15 cellular contexts compared by ENCODE assay signal in genomic region chr5:181104259-181104568, GRCh38. TPM values are rescaled to one million over a fixed set of nuclear protein-coding genes. Genes with fewer than 3 reads are reported as not detected.
A peak's percentile ranks its signal among the peaks of the same experiment; 100 is the strongest.
DNase-seq lines count a peak whose midpoint lies in the region; ATAC-seq, FAIRE-seq and TF ChIP-seq lines count a peak whose summit lies in the region.
"Not testable (repeated sequence)": the region's sequence is repeated elsewhere in the genome, so short reads cannot be mapped to it uniquely, and the experiment has no call there.
"Had no signal": no experiment of that assay in that cellular context is flagged by ENCODE, and none has a peak within 500 bp of the region (broad histone marks: within the 10 kb centered on the region; RNA-seq: fewer than 3 reads in every experiment).

No MANE protein-coding gene starts in this region.

- SMC1A ChIA-PET in GM12878 (lab: Charles Lee; ENCODE audit: uncharacterized antibody, unreplicated experiment) = not testable (repeated sequence)

- H3K9me3 Mint-ChIP-seq in H9; activated CD8-positive, alpha-beta memory T cell treated with anti-CD3 and anti-CD28 coated beads, Interleukin-2, amount 10 ng/mL, durations not matched to agents 7 days and 5 days (ENCODE audit: low read depth); glutamatergic neuron (ENCODE audit: unreplicated experiment); stimulated activated effector memory CD8-positive, alpha-beta T cell treated with anti-CD3 and anti-CD28 coated beads, Interleukin-12 subunit alpha, Interleukin-12 subunit beta, amount 100 ng/mL, for 72 hours: not testable (repeated sequence)

- not testable (repeated sequence) for H2AFZ ChIP-seq in H9 (ENCODE audit: low read length); GM12878 (ENCODE audit: control insufficient read depth, low read depth, low read length)

- in situ Hi-C loops in GM12878 (cut with MboI) = not testable (repeated sequence)

- peaks cover 24 to 29% of the 10 kb centered on the region in 2 experiments for H3K4me1 Mint-ChIP-seq in H9
- peaks cover 10% of the 10 kb centered on the region for H3K4me1 Mint-ChIP-seq in activated CD8-positive, alpha-beta memory T cell treated with anti-CD3 and anti-CD28 coated beads, Interleukin-2, amount 10 ng/mL, durations not matched to agents 7 days and 5 days
- H3K4me1 Mint-ChIP-seq in glutamatergic neuron (ENCODE audit: low read depth, unreplicated experiment) = peaks cover 11% of the 10 kb centered on the region
- peaks cover 14% of the 10 kb centered on the region for H3K4me1 Mint-ChIP-seq in stimulated activated effector memory CD8-positive, alpha-beta T cell treated with anti-CD3 and anti-CD28 coated beads, Interleukin-12 subunit alpha, Interleukin-12 subunit beta, amount 100 ng/mL, for 72 hours

- CTCF ChIA-PET in activated CD8-positive, alpha-beta memory T cell treated with anti-CD3 and anti-CD28 coated beads, Interleukin-2, amount 10 ng/mL, durations not matched to agents 7 days and 5 days (lab: Charles Lee); GM12878 (lab: Yijun Ruan, JAX): not testable (repeated sequence)

- POLR2A ChIA-PET in GM12878 (lab: Charles Lee) = not testable (repeated sequence)

- H3K9me3 ChIP-seq in BLaER1 treated with 17β-estradiol and CSF1 and Interleukin-3, amounts not matched to agents 10 nM and 100 nM (replicated peaks in 1 of 11) = peaks cover 0 to 13% (median 2%) of the 10 kb centered on the region in 11 experiments; a peak in 4 of 22 replicates
- not testable (repeated sequence) for H3K9me3 ChIP-seq in H9 (ENCODE audit: control insufficient read depth, low read depth, low read length); GM12878 (replicated peaks; ENCODE audit: control insufficient read depth, insufficient read depth, low read length)

- H3K27ac Mint-ChIP-seq in H9 = not testable (repeated sequence)
- H3K27ac Mint-ChIP-seq in activated CD8-positive, alpha-beta memory T cell treated with anti-CD3 and anti-CD28 coated beads, Interleukin-2, amount 10 ng/mL, durations not matched to agents 7 days and 5 days = peak overlapping the region; percentile 57
- H3K27ac Mint-ChIP-seq in glutamatergic neuron (ENCODE audit: unreplicated experiment) = peak overlapping the region; percentile 40
- H3K27ac Mint-ChIP-seq in stimulated activated effector memory CD8-positive, alpha-beta T cell treated with anti-CD3 and anti-CD28 coated beads, Interleukin-12 subunit alpha, Interleukin-12 subunit beta, amount 100 ng/mL, for 72 hours = peak overlapping the region; percentile 3

- WGBS in H9 (ENCODE audit: extremely low coverage, insufficient read length, low lambda C conversion rate) = no CpG with 5 or more reads among the region's 5 CpGs
- WGBS in GM12878 (ENCODE audit: insufficient coverage, insufficient replicate concordance, low lambda C conversion rate, missing lambda C conversion rate) = 28% methylated on average over 5 of the region's 5 CpGs
- no CpG with 5 or more reads among the region's 5 CpGs for WGBS in mesendoderm (ENCODE audit: extremely low coverage, insufficient coverage, low lambda C conversion rate)

- peak overlapping the region in 2 of 11 experiments; percentile 36 to 51; a peak in 2 of 22 replicates for H3K9ac ChIP-seq in BLaER1 treated with 17β-estradiol and CSF1 and Interleukin-3, amounts not matched to agents 10 nM and 100 nM
- H3K9ac ChIP-seq in H9 (ENCODE audit: extremely low read depth, insufficient read length, low read length); GM12878 (ENCODE audit: control insufficient read depth, insufficient read depth, low read length); mesendoderm (ENCODE audit: low read length): not testable (repeated sequence)

- H3K36me3 Mint-ChIP-seq in H9 (ENCODE audit: insufficient read depth in 1 of 3, low read depth in 3 of 3); activated CD8-positive, alpha-beta memory T cell treated with anti-CD3 and anti-CD28 coated beads, Interleukin-2, amount 10 ng/mL, durations not matched to agents 7 days and 5 days; glutamatergic neuron (ENCODE audit: unreplicated experiment); stimulated activated effector memory CD8-positive, alpha-beta T cell treated with anti-CD3 and anti-CD28 coated beads, Interleukin-12 subunit alpha, Interleukin-12 subunit beta, amount 100 ng/mL, for 72 hours: not testable (repeated sequence)

- not testable (repeated sequence) for TF ChIP-seq CTCF in H9 (conservative IDR thresholded peaks at IDR 0.05); GM12878 (IDR thresholded peaks at IDR 0.05 in 2 of 3, conservative IDR thresholded peaks at IDR 0.05 in 1 of 3; ENCODE audit: control insufficient read depth in 2 of 3, extremely low read depth in 1 of 3, insufficient read depth in 1 of 3, low read depth in 3 of 3, low read length in 3 of 3); glutamatergic neuron (IDR thresholded peaks at IDR 0.05; ENCODE audit: partially characterized antibody, unreplicated experiment)

- not testable (repeated sequence) for BruUV-seq in GM12878 (replicated peaks; lab: Mats Ljungman, UMichigan)

- ATAC-seq in SK-N-SH treated with all-trans-retinoic acid at 6 μM for 48 hours = peak; percentile 16
- not testable (repeated sequence) for ATAC-seq in activated CD8-positive, alpha-beta memory T cell treated with anti-CD3 and anti-CD28 coated beads, Interleukin-2, amount 10 ng/mL, durations not matched to agents 7 days and 5 days; GM12878; stimulated activated effector memory CD8-positive, alpha-beta T cell treated with anti-CD3 and anti-CD28 coated beads, Interleukin-12 subunit alpha, Interleukin-12 subunit beta, amount 100 ng/mL, for 72 hours

- TF ChIP-seq EP300 in GM12878 (IDR thresholded peaks at IDR 0.05; ENCODE audit: borderline replicate concordance in 1 of 2, control insufficient read depth in 1 of 2, low read depth in 2 of 2, low read length in 2 of 2) = not testable (repeated sequence)

- not testable (repeated sequence) for H3K23me2 ChIP-seq in H9 (ENCODE audit: insufficient read length, low read depth, low read length, poor library complexity, severe bottlenecking)

- H3K27me3 Mint-ChIP-seq in H9 (ENCODE audit: low read depth) = peaks cover 64% of the 10 kb centered on the region
- H3K27me3 Mint-ChIP-seq in activated CD8-positive, alpha-beta memory T cell treated with anti-CD3 and anti-CD28 coated beads, Interleukin-2, amount 10 ng/mL, durations not matched to agents 7 days and 5 days = peaks cover 39% of the 10 kb centered on the region
- H3K27me3 Mint-ChIP-seq in glutamatergic neuron (ENCODE audit: unreplicated experiment) = peaks cover 15% of the 10 kb centered on the region

- not testable (repeated sequence) for H3K79me2 ChIP-seq in H9 (ENCODE audit: insufficient read depth, low read length); GM12878 (ENCODE audit: control insufficient read depth, insufficient read depth, low read length); mesendoderm (ENCODE audit: control insufficient read depth, insufficient read depth, low read length)

- TF ChIP-seq RAD21 in GM12878 (IDR thresholded peaks at IDR 0.05; ENCODE audit: insufficient read depth, low read depth, low read length) = not testable (repeated sequence)

- H3K27ac ChIP-seq in BLaER1 treated with 17β-estradiol and CSF1 and Interleukin-3, amounts not matched to agents 10 nM and 100 nM = peak overlapping the region in 1 of 11 experiments; percentile 47; a peak in 2 of 22 replicates
- not testable (repeated sequence) for H3K27ac ChIP-seq in H9 (ENCODE audit: insufficient read length, low read depth, low read length); GM12878 (ENCODE audit: control insufficient read depth, insufficient read depth); mesendoderm (ENCODE audit: low read depth, low read length)

- H2BK15ac ChIP-seq in H9 (ENCODE audit: low read depth, low read length); mesendoderm (replicated peaks; ENCODE audit: low read depth): not testable (repeated sequence)

- not testable (repeated sequence) for H2BK20ac ChIP-seq in H9 (ENCODE audit: low read depth, low read length, poor library complexity, severe bottlenecking)

- intact Hi-C loops in GM12878 (cut with micrococcal nuclease; ENCODE audit: unreplicated experiment) = loop anchor here (10.0 kb wide), 1 partner anchor 51 kb away; no protein-coding TSS in a partner anchor

- DNase-seq in H9 (peak; percentile 57), mesendoderm (peak; percentile 56)
- not testable (repeated sequence) for DNase-seq in activated CD8-positive, alpha-beta memory T cell treated with anti-CD3 and anti-CD28 coated beads, Interleukin-2, amount 10 ng/mL, durations not matched to agents 7 days and 5 days; GM12878 (ENCODE audit: low read depth, low spot score); glutamatergic neuron; stimulated activated effector memory CD8-positive, alpha-beta T cell treated with anti-CD3 and anti-CD28 coated beads, Interleukin-12 subunit alpha, Interleukin-12 subunit beta, amount 100 ng/mL, for 72 hours (ENCODE audit: low spot score in 2 of 2)

- peaks cover 0 to 12% (median 0%) of the 10 kb centered on the region in 11 experiments; a peak in 8 of 22 replicates for H3K27me3 ChIP-seq in BLaER1 treated with 17β-estradiol and CSF1 and Interleukin-3, amounts not matched to agents 10 nM and 100 nM
- peaks cover 15% of the 10 kb centered on the region for H3K27me3 ChIP-seq in H9 (ENCODE audit: insufficient read depth, low read length)
- H3K27me3 ChIP-seq in GM12878 (replicated peaks in 1 of 2; ENCODE audit: control insufficient read depth in 2 of 2, insufficient read depth in 2 of 2, low read length in 1 of 2); mesendoderm (ENCODE audit: insufficient read depth, low read length, poor library complexity): not testable (repeated sequence)

- H3K18ac ChIP-seq in H9 (ENCODE audit: insufficient read length, low read depth, low read length); mesendoderm (ENCODE audit: low read length): not testable (repeated sequence)

- not testable (repeated sequence) for TF ChIP-seq POLR2A in GM12878 (IDR thresholded peaks at IDR 0.05; ENCODE audit: low read depth, low read length)

- H3T11ph ChIP-seq in H9 (ENCODE audit: low read length) = not testable (repeated sequence)

- peak overlapping the region in 4 of 10 experiments; percentile 41 to 54 (median 42); a peak in 7 of 20 replicates for H3K4me3 ChIP-seq in BLaER1 treated with 17β-estradiol and CSF1 and Interleukin-3, amounts not matched to agents 10 nM and 100 nM
- not testable (repeated sequence) for H3K4me3 ChIP-seq in GM12878; mesendoderm (ENCODE audit: low read length)

- H3K4ac ChIP-seq in H9 (ENCODE audit: low read depth, low read length); mesendoderm (ENCODE audit: low read depth, low read length): not testable (repeated sequence)

- not testable (repeated sequence) for H2AK5ac ChIP-seq in H9 (ENCODE audit: insufficient read length, low read length); mesendoderm (ENCODE audit: low read length)

- RAD21 ChIA-PET in GM12878 (lab: Charles Lee; ENCODE audit: unreplicated experiment) = interaction anchor here (1.2 to 1.6 kb wide), 2 partner anchors 37 to 52 kb away, joined by 3 read pairs; no protein-coding TSS in a partner anchor

- H3K4me1 ChIP-seq in BLaER1 treated with 17β-estradiol and CSF1 and Interleukin-3, amounts not matched to agents 10 nM and 100 nM = peaks cover 6 to 25% (median 18%) of the 10 kb centered on the region in 10 experiments; a peak in 18 of 20 replicates
- H3K4me1 ChIP-seq in H9 (ENCODE audit: insufficient read depth, low read length); GM12878 (ENCODE audit: control insufficient read depth, insufficient read depth, low read length); mesendoderm (ENCODE audit: control insufficient read depth, low read depth, low read length): not testable (repeated sequence)

- H2BK5ac ChIP-seq in H9 (ENCODE audit: insufficient read length, low read length); mesendoderm (ENCODE audit: low read length): not testable (repeated sequence)

- H4K20me1 ChIP-seq in BLaER1 treated with 17β-estradiol and CSF1 and Interleukin-3, amounts not matched to agents 10 nM and 100 nM; H9 (ENCODE audit: control insufficient read depth, insufficient read depth, insufficient read length); GM12878 (ENCODE audit: control insufficient read depth, insufficient read depth): not testable (repeated sequence)

- not testable (repeated sequence) for H3K56ac ChIP-seq in H9 (ENCODE audit: insufficient read length, low read depth, low read length); mesendoderm (ENCODE audit: low read length)

- not testable (repeated sequence) for H2BK12ac ChIP-seq in H9 (ENCODE audit: insufficient read length, low read depth, low read length)

- peak overlapping the region; percentile 77 to 90 for H3K4me3 Mint-ChIP-seq in H9
- peak overlapping the region; percentile 61 for H3K4me3 Mint-ChIP-seq in activated CD8-positive, alpha-beta memory T cell treated with anti-CD3 and anti-CD28 coated beads, Interleukin-2, amount 10 ng/mL, durations not matched to agents 7 days and 5 days
- peak overlapping the region; percentile 80 for H3K4me3 Mint-ChIP-seq in glutamatergic neuron (ENCODE audit: unreplicated experiment)
- H3K4me3 Mint-ChIP-seq in stimulated activated effector memory CD8-positive, alpha-beta T cell treated with anti-CD3 and anti-CD28 coated beads, Interleukin-12 subunit alpha, Interleukin-12 subunit beta, amount 100 ng/mL, for 72 hours = peak overlapping the region; percentile 57

- not testable (repeated sequence) for H4K91ac ChIP-seq in H9 (ENCODE audit: insufficient read length, low read depth, low read length)

- peak overlapping the region; percentile 16 to 90 (median 65) for H3K4me2 ChIP-seq in BLaER1 treated with 17β-estradiol and CSF1 and Interleukin-3, amounts not matched to agents 10 nM and 100 nM
- H3K4me2 ChIP-seq in H9 (ENCODE audit: insufficient read depth, insufficient read length, low read length) = peak overlapping the region; percentile 58
- not testable (repeated sequence) for H3K4me2 ChIP-seq in GM12878 (ENCODE audit: control insufficient read depth, insufficient read depth)
- H3K4me2 ChIP-seq in mesendoderm (ENCODE audit: low read length) = peak overlapping the region; percentile 25

- H2BK120ac ChIP-seq in H9 (ENCODE audit: low read depth, low read length, poor library complexity, severe bottlenecking); mesendoderm (ENCODE audit: low read depth, low read length): not testable (repeated sequence)

- not testable (repeated sequence) for H4K8ac ChIP-seq in H9 (replicated peaks; ENCODE audit: insufficient read length, low read depth, low read length); mesendoderm (ENCODE audit: low read depth, low read length)

- H4K5ac ChIP-seq in H9 (ENCODE audit: insufficient read length, low read depth, low read length); mesendoderm (ENCODE audit: low read length): not testable (repeated sequence)

- H3K14ac ChIP-seq in H9 (ENCODE audit: insufficient read depth, low read length) = not testable (repeated sequence)

- H3K23ac ChIP-seq in H9 (ENCODE audit: insufficient read length, low read depth, low read length); mesendoderm (ENCODE audit: low read length): not testable (repeated sequence)

- not testable (repeated sequence) for FAIRE-seq in GM12878 (lab: Jason Lieb, UNC)

- H3K79me1 ChIP-seq in H9 (ENCODE audit: insufficient read depth, low read depth, low read length, poor library complexity, severe bottlenecking); mesendoderm (ENCODE audit: low read length): not testable (repeated sequence)

- not testable (repeated sequence) for H3K36me3 ChIP-seq in BLaER1 treated with 17β-estradiol and CSF1 and Interleukin-3, amounts not matched to agents 10 nM and 100 nM; GM12878 (ENCODE audit: control insufficient read depth in 2 of 2, insufficient read depth in 2 of 2, low read length in 1 of 2); mesendoderm (ENCODE audit: control insufficient read depth, insufficient read depth, low read length)

RNA-seq across cellular contexts. Expression of gene OR2V1, which starts 26.8 kb away (rescaled TPM):
- not detected in 2 replicates for total RNA-seq in H9 (2021)
- total RNA-seq in activated CD8-positive, alpha-beta memory T cell treated with anti-CD3 and anti-CD28 coated beads, Interleukin-2, amount 10 ng/mL, durations not matched to agents 7 days and 5 days = not detected
- total RNA-seq in GM12878 (2013; cell fraction: nucleolus; rRNA removed) = 1.1 and 2.0 TPM in 2 replicates
- 0.05 TPM in 1 of 2 replicates, not detected in the other for total RNA-seq in GM12878 (2014; rRNA removed)
- not detected in 2 replicates for total RNA-seq in GM12878 (2014; rRNA removed; fragmentation: Illumina TruSeq; extraction: Trizol)
- not detected in 2 replicates for total RNA-seq in GM12878 (2021)
- polyA plus RNA-seq in GM12878 (2011; ENCODE audit: low read depth) = 0.18 TPM
- 3.2 and 4.4 TPM in 2 replicates for polyA plus RNA-seq in GM12878 (2011; rRNA removed)
- 3.7 and 4.0 TPM in 2 replicates for polyA plus RNA-seq in GM12878 (2011; cell fraction: cytosol; rRNA removed)
- 1.9 and 4.3 TPM in 2 replicates for polyA plus RNA-seq in GM12878 (2011; cell fraction: nucleus; rRNA removed)
- 0.18 and 0.20 TPM in 2 replicates for polyA plus RNA-seq in GM12878 (2012)
- not detected in 2 replicates for polyA plus RNA-seq in GM12878 (2014; fragmentation: Illumina TruSeq; extraction: Trizol)
- polyA plus RNA-seq in GM12878 (2014; fragmentation: Nextera tagmentation; extraction: Ambion mirVana) = not detected
- not detected in 2 replicates for polyA plus RNA-seq in GM12878 (2014; rRNA removed)
- under 1 TPM in 1 of 2 experiments, not detected in 1; 0.20 TPM for polyA plus RNA-seq in GM12878 (2016; fragmentation: Nextera tagmentation; extraction: Ambion mirVana)
- polyA minus RNA-seq in GM12878 (2011; rRNA and poly(A)+ RNA removed) = 3.6 and 4.9 TPM in 2 replicates
- 0.53 and 1.8 TPM in 2 replicates for polyA minus RNA-seq in GM12878 (2011; cell fraction: cytosol; rRNA and poly(A)+ RNA removed)
- polyA minus RNA-seq in GM12878 (2011; cell fraction: nucleus; rRNA and poly(A)+ RNA removed) = 0.85 and 0.86 TPM in 2 replicates
- total RNA-seq in glutamatergic neuron (ENCODE audit: unreplicated experiment) = not detected
- not detected for polyA plus RNA-seq in mesendoderm (2013, experiment 1 of 2)
- not detected for polyA plus RNA-seq in mesendoderm (2013, experiment 2 of 2)
- total RNA-seq: A673; Daoy; lung; pulmonary artery endothelial cell; T-helper 1 cell treated with Interleukin-12 subunit alpha and Interleukin-12 subunit beta and Interleukin-4 antibody, amounts not matched to agents 30 ng/mL and 1 ng/mL, for 36 hours; thyroid gland had no signal
- polyA plus RNA-seq: lung, neural cell had no signal

RNA-seq across cellular contexts. Expression of gene OR2V2, which starts 43.2 kb away (rescaled TPM):
- total RNA-seq in H9 (2021) (not detected in 2 replicates), GM12878 (2014; rRNA removed) (not detected in 2 replicates), GM12878 (2014; rRNA removed; fragmentation: Illumina TruSeq; extraction: Trizol) (not detected in 2 replicates), GM12878 (2021) (not detected in 2 replicates), glutamatergic neuron (ENCODE audit: unreplicated experiment) (not detected)
- total RNA-seq in activated CD8-positive, alpha-beta memory T cell treated with anti-CD3 and anti-CD28 coated beads, Interleukin-2, amount 10 ng/mL, durations not matched to agents 7 days and 5 days = not detected
- total RNA-seq in GM12878 (2013; cell fraction: nucleolus; rRNA removed) = 0.20 and 0.56 TPM in 2 replicates
- not detected for polyA plus RNA-seq in GM12878 (2011; ENCODE audit: low read depth)
- polyA plus RNA-seq in GM12878 (2011; rRNA removed) (0.14 and 0.26 TPM in 2 replicates), GM12878 (2014; fragmentation: Illumina TruSeq; extraction: Trizol) (0.11 TPM in 1 of 2 replicates, not detected in the other), GM12878 (2014; fragmentation: Nextera tagmentation; extraction: Ambion mirVana) (not detected), GM12878 (2014; rRNA removed) (not detected in 2 replicates), GM12878 (2016; fragmentation: Nextera tagmentation; extraction: Ambion mirVana) (not detected)
- polyA plus RNA-seq in GM12878 (2011; cell fraction: cytosol; rRNA removed) = 0.09 and 0.13 TPM in 2 replicates
- polyA plus RNA-seq in GM12878 (2011; cell fraction: nucleus; rRNA removed) = 0.22 and 0.25 TPM in 2 replicates
- polyA plus RNA-seq in GM12878 (2012) = not detected in 2 replicates
- polyA minus RNA-seq in GM12878 (2011; rRNA and poly(A)+ RNA removed) = 0.05 and 0.88 TPM in 2 replicates
- not detected in 2 replicates for polyA minus RNA-seq in GM12878 (2011; cell fraction: cytosol; rRNA and poly(A)+ RNA removed)
- 0.24 and 0.29 TPM in 2 replicates for polyA minus RNA-seq in GM12878 (2011; cell fraction: nucleus; rRNA and poly(A)+ RNA removed)
- polyA plus RNA-seq in mesendoderm (2013, experiment 1 of 2) = not detected
- not detected for polyA plus RNA-seq in mesendoderm (2013, experiment 2 of 2)
- total RNA-seq: A673; Daoy; lung; pulmonary artery endothelial cell; T-helper 1 cell treated with Interleukin-12 subunit alpha and Interleukin-12 subunit beta and Interleukin-4 antibody, amounts not matched to agents 30 ng/mL and 1 ng/mL, for 36 hours; thyroid gland had no signal
- polyA plus RNA-seq: lung, neural cell had no signal
